ENCODE assay signal across 13 cellular contexts in the genomic region with DNA sequence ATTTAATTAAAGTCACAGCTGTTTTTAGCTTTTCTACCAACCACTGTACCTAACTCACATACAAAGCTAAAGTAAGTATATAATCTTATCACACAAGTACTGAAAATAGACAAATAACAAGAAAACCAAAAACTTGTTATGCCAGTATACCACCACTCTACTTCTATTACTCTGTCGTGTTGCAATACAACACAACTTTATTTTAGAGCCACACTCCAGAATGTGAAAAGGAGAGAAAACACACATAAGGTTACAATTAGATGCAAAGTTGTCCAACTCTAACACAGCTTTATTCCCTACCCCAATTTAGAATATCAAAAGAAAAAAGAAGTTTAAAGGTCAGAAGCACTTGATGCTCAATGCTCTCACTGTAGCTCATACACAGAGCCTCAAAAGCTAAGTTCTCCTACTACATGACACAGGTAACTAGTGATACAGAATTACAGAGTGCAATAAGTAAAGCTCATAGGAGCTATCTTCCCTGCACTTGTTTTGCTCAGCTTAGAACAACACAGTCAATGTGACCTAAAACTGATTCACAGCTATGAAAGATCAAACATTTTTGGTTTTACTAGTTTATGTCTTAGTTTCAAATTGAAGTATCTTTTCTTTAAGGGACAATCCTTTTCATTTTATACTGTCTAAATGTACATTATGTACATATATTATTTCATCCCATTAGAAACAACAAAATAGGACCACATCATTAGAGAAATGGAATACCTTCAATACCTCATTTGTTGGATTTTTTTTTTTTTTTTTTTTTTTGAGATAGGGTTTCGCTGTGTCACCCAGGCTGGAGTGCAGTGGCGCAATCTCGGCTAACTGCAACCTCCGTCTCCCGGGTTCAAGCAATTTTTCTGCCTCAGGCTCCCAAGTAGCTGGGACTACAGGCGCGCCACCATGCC. TPM values are rescaled to one million over a fixed set of nuclear protein-coding genes. Genes with fewer than 3 reads are reported as not detected.
DNase-seq lines count a peak whose midpoint lies in the region; ATAC-seq, FAIRE-seq and TF ChIP-seq lines count a peak whose summit lies in the region.
"Had no signal": no experiment of that assay in that cellular context is flagged by ENCODE, and none has a peak within 500 bp of the region (broad histone marks: within the 10 kb centered on the region; RNA-seq: fewer than 3 reads in every experiment).

No MANE protein-coding gene starts in this region.

- intact Hi-C loops in head of caudate nucleus (cut with DNase I): no loop called here

- peaks cover 45% of the 10 kb centered on the region for H3K4me1 Mint-ChIP-seq in activated CD8-positive, alpha-beta memory T cell treated with anti-CD3 and anti-CD28 coated beads, Interleukin-2, amount 10 ng/mL, durations not matched to agents 7 days and 5 days
- peaks cover 33% of the 10 kb centered on the region for H3K4me1 Mint-ChIP-seq in central memory CD8-positive, alpha-beta T cell

- TF ChIP-seq CTCF in NB4 (IDR thresholded peaks at IDR 0.05; ENCODE audit: low read depth, low read length): no peak

- no peaks in the 10 kb centered on the region for H3K36me3 ChIP-seq in small intestine (ENCODE audit: control insufficient read depth in 2 of 2, insufficient read depth in 2 of 2, low read length in 2 of 2)
- H3K36me3 ChIP-seq: adrenal gland had no signal

- no peak for DNase-seq in activated CD8-positive, alpha-beta memory T cell treated with anti-CD3 and anti-CD28 coated beads, Interleukin-2, amount 10 ng/mL, durations not matched to agents 7 days and 5 days
- no peak for DNase-seq in activated CD8-positive, alpha-beta memory T cell treated with anti-CD3 and anti-CD28 coated beads for 24 hours
- DNase-seq in NB4 (ENCODE audit: low read depth) (peak; percentile 23), small intestine (no peak), head of caudate nucleus (no peak)
- DNase-seq in central memory CD8-positive, alpha-beta T cell (ENCODE audit: low spot score in 2 of 2): no peak
- DNase-seq in stimulated activated CD8-positive, alpha-beta memory T cell treated with anti-CD3 and anti-CD28 coated beads, Interleukin-4, amount 100 ng/mL, for 48 hours: no peak
- DNase-seq: adrenal gland, AML-193, glutamatergic neuron, left ventricle myocardium superior, NCI-H226 had no signal

- CTCF ChIA-PET in activated CD8-positive, alpha-beta memory T cell treated with anti-CD3 and anti-CD28 coated beads, Interleukin-2, amount 10 ng/mL, durations not matched to agents 7 days and 5 days (lab: Charles Lee): interaction anchor here (0.6 to 2.0 kb wide), 4 partner anchors 19 to 1615 kb away, joined by 3 to 7 read pairs (median 4); partner anchors contain the start of gene EYA3

- ATAC-seq in activated CD8-positive, alpha-beta memory T cell treated with anti-CD3 and anti-CD28 coated beads, Interleukin-2, amount 10 ng/mL, durations not matched to agents 7 days and 5 days: peak; percentile 41
- ATAC-seq in central memory CD8-positive, alpha-beta T cell (replicated peaks; ENCODE audit: extremely low read depth, poor library complexity, severe bottlenecking): no peak
- ATAC-seq in HG02970 (IDR thresholded peaks at IDR 0.05; ENCODE audit: low FRiP score, unreplicated experiment): no peak
- ATAC-seq: left ventricle myocardium superior had no signal

- H3K27ac Mint-ChIP-seq in activated CD8-positive, alpha-beta memory T cell treated with anti-CD3 and anti-CD28 coated beads, Interleukin-2, amount 10 ng/mL, durations not matched to agents 7 days and 5 days: no peak overlapping the region
- H3K27ac Mint-ChIP-seq in central memory CD8-positive, alpha-beta T cell (ENCODE audit: low read depth): peak overlapping the region; percentile 32

- no peaks in the 10 kb centered on the region for H3K9me3 ChIP-seq in small intestine (ENCODE audit: control insufficient read depth, low read depth)
- H3K9me3 ChIP-seq: adrenal gland had no signal

- H3K27me3 ChIP-seq in small intestine (ENCODE audit: control insufficient read depth in 2 of 2, insufficient read depth in 2 of 2, low read length in 2 of 2): no peaks in the 10 kb centered on the region
- H3K27me3 ChIP-seq: adrenal gland had no signal

- no peaks in the 10 kb centered on the region for H3K9me3 Mint-ChIP-seq in activated CD8-positive, alpha-beta memory T cell treated with anti-CD3 and anti-CD28 coated beads, Interleukin-2, amount 10 ng/mL, durations not matched to agents 7 days and 5 days (ENCODE audit: low read depth)
- H3K9me3 Mint-ChIP-seq in central memory CD8-positive, alpha-beta T cell: no peaks in the 10 kb centered on the region

- H3K27ac ChIP-seq in small intestine (ENCODE audit: low read depth in 1 of 2, low read length in 1 of 2): no peak overlapping the region
- H3K27ac ChIP-seq: adrenal gland had no signal

- TF ChIP-seq POLR2A in NB4 (IDR thresholded peaks at IDR 0.05; ENCODE audit: extremely low read depth, insufficient read length): no peak

- H3K27me3 Mint-ChIP-seq in activated CD8-positive, alpha-beta memory T cell treated with anti-CD3 and anti-CD28 coated beads, Interleukin-2, amount 10 ng/mL, durations not matched to agents 7 days and 5 days: no peaks in the 10 kb centered on the region
- H3K27me3 Mint-ChIP-seq in central memory CD8-positive, alpha-beta T cell: no peaks in the 10 kb centered on the region

- peaks cover 19% of the 10 kb centered on the region for H3K36me3 Mint-ChIP-seq in activated CD8-positive, alpha-beta memory T cell treated with anti-CD3 and anti-CD28 coated beads, Interleukin-2, amount 10 ng/mL, durations not matched to agents 7 days and 5 days
- H3K36me3 Mint-ChIP-seq in central memory CD8-positive, alpha-beta T cell (ENCODE audit: insufficient read depth): peaks cover 6% of the 10 kb centered on the region

- peak; percentile 41 for FAIRE-seq in small intestine (lab: Jason Lieb, UNC)

- H3K4me3 ChIP-seq in NB4 (ENCODE audit: low read depth, low read length) (no peak overlapping the region), small intestine (ENCODE audit: low read depth in 1 of 2, low read length in 2 of 2) (no peak overlapping the region)
- H3K4me3 ChIP-seq: adrenal gland had no signal

- H3K4me1 ChIP-seq in small intestine (ENCODE audit: control insufficient read depth in 2 of 2, insufficient read depth in 1 of 2, low read depth in 1 of 2, low read length in 1 of 2): peaks cover 0 to 5% of the 10 kb centered on the region in 2 donors

- WGBS in small intestine, 3 donors: 86 to 92% (median 87%) methylated on average over 8 of the region's 8 CpGs

- H3K4me3 Mint-ChIP-seq in activated CD8-positive, alpha-beta memory T cell treated with anti-CD3 and anti-CD28 coated beads, Interleukin-2, amount 10 ng/mL, durations not matched to agents 7 days and 5 days: no peak overlapping the region
- H3K4me3 Mint-ChIP-seq in central memory CD8-positive, alpha-beta T cell: peak overlapping the region; percentile 28

RNA-seq across cellular contexts. Expression of gene EYA3, which starts 29.2 kb away (rescaled TPM):
- total RNA-seq in activated CD8-positive, alpha-beta memory T cell treated with anti-CD3 and anti-CD28 coated beads, Interleukin-2, amount 10 ng/mL, durations not matched to agents 7 days and 5 days: 10 to 100 TPM; 33.2 to 33.4 TPM
- polyA plus RNA-seq in small intestine: 1 to 10 TPM; 3.2 to 7.9 (median 4.9) TPM
